9 cellular contexts compared by ENCODE assay signal in genomic region chr5:1174122-1174936, GRCh38. TPM values are rescaled to one million over a fixed set of nuclear protein-coding genes. Genes with fewer than 3 reads are reported as not detected.
DNase-seq lines count a peak whose midpoint lies in the region; ATAC-seq, FAIRE-seq and TF ChIP-seq lines count a peak whose summit lies in the region.
"Had no signal": no experiment of that assay in that cellular context is flagged by ENCODE, and none has a peak within 500 bp of the region (broad histone marks: within the 10 kb centered on the region; RNA-seq: fewer than 3 reads in every experiment).

No MANE protein-coding gene starts in this region.

- H3K36me3 ChIP-seq in hepatocyte (replicated peaks; ENCODE audit: insufficient read depth, low read depth): no peaks in the 10 kb centered on the region
- H3K36me3 ChIP-seq in small intestine (ENCODE audit: control insufficient read depth in 2 of 2, insufficient read depth in 2 of 2, low read length in 2 of 2): no peaks in the 10 kb centered on the region

- H2AFZ ChIP-seq in hepatocyte: no peak overlapping the region

- no peaks in the 10 kb centered on the region for H4K20me1 ChIP-seq in hepatocyte (ENCODE audit: insufficient read depth, poor library complexity, severe bottlenecking)

- H3K27ac ChIP-seq in CD4-positive, alpha-beta T cell (ENCODE audit: low read depth, low read length): no peak overlapping the region
- H3K27ac ChIP-seq in RWPE1 (peak overlapping the region; percentile 68), hepatocyte (peak overlapping the region; percentile 73), small intestine (ENCODE audit: low read depth in 1 of 2, low read length in 1 of 2) (no peak overlapping the region)

- intact Hi-C loops in CD4-positive, alpha-beta T cell (cut with DNase I, micrococcal nuclease): no loop called here

- H3K27me3 Mint-ChIP-seq in CD4-positive, alpha-beta T cell: no peaks in the 10 kb centered on the region

- H3K4me2 ChIP-seq in hepatocyte: no peak overlapping the region

- peak; percentile 44 for ATAC-seq in CD4-positive, alpha-beta T cell (ENCODE audit: poor library complexity)
- ATAC-seq in GM19395 (IDR thresholded peaks at IDR 0.05; ENCODE audit: unreplicated experiment) (no peak), GM19467 (IDR thresholded peaks at IDR 0.05; ENCODE audit: unreplicated experiment) (no peak)

- no peak overlapping the region for H3K4me3 ChIP-seq in hepatocyte
- H3K4me3 ChIP-seq in small intestine (ENCODE audit: low read depth in 1 of 2, low read length in 2 of 2): no peak overlapping the region

- CTCF ChIA-PET in CD4-positive, alpha-beta T cell (lab: Charles Lee): interaction anchor here (1.6 kb wide), 1 partner anchor 470 kb away, joined by 3 read pairs; no protein-coding TSS in a partner anchor
- CTCF ChIA-PET in RWPE1 (lab: Yijun Ruan, JAX): interaction anchor here (0.5 to 1.7 kb wide), 34 partner anchors 9 to 471 kb away, joined by 3 to 14 read pairs (median 4); no protein-coding TSS in a partner anchor

- no peaks in the 10 kb centered on the region for H3K36me3 Mint-ChIP-seq in CD4-positive, alpha-beta T cell (ENCODE audit: low read depth)

- no peaks in the 10 kb centered on the region for H3K9me3 Mint-ChIP-seq in CD4-positive, alpha-beta T cell

- 46% methylated on average over 27 of the region's 27 CpGs for WGBS in hepatocyte (ENCODE audit: low lambda C conversion rate, missing lambda C conversion rate)
- WGBS in small intestine, 3 donors: 30 to 43% (median 34%) methylated on average over 27 of the region's 27 CpGs

- no peaks in the 10 kb centered on the region for H3K9me3 ChIP-seq in CD4-positive, alpha-beta T cell (ENCODE audit: control insufficient read depth, low read length)
- no peaks in the 10 kb centered on the region for H3K9me3 ChIP-seq in hepatocyte (ENCODE audit: low read depth)
- H3K9me3 ChIP-seq in small intestine (ENCODE audit: control insufficient read depth, low read depth): no peaks in the 10 kb centered on the region

- H3K4me3 Mint-ChIP-seq in CD4-positive, alpha-beta T cell: no peak overlapping the region

- no peaks in the 10 kb centered on the region for H3K9me2 ChIP-seq in hepatocyte (replicated peaks; ENCODE audit: insufficient read depth)

- no peaks in the 10 kb centered on the region for H3K4me1 Mint-ChIP-seq in CD4-positive, alpha-beta T cell (ENCODE audit: low read depth)

- no peaks in the 10 kb centered on the region for H3K79me2 ChIP-seq in hepatocyte

- peak; percentile 81 for TF ChIP-seq CTCF in CD4-positive, alpha-beta T cell (IDR thresholded peaks at IDR 0.05)
- TF ChIP-seq CTCF in RWPE1 (conservative IDR thresholded peaks at IDR 0.05; ENCODE audit: low read depth): peak; percentile 95
- TF ChIP-seq CTCF in hepatocyte (IDR thresholded peaks at IDR 0.05; ENCODE audit: poor library complexity): peak; percentile 70

- DNase-seq in CD4-positive, alpha-beta T cell: peak in 7 of 10 experiments; percentile 12 to 47 (median 24)
- DNase-seq in HS-5 (ENCODE audit: low read depth) (peak; percentile 54), RWPE1 (ENCODE audit: low spot score) (peak; percentile 86), amygdala (lab: John Stamatoyannopoulos, UW) (peak in 33 of 56 donors; percentile 4 to 63 (median 23)), hepatocyte (ENCODE audit: low spot score) (peak; percentile 86), small intestine (peak; percentile 83)

- H3K4me1 ChIP-seq in hepatocyte (ENCODE audit: insufficient read depth) (peaks cover 3% of the 10 kb centered on the region), small intestine (ENCODE audit: control insufficient read depth in 2 of 2, insufficient read depth in 1 of 2, low read depth in 1 of 2, low read length in 1 of 2) (no peaks in the 10 kb centered on the region)

- no peaks in the 10 kb centered on the region for H3K27me3 ChIP-seq in CD4-positive, alpha-beta T cell (ENCODE audit: control insufficient read depth, insufficient read depth, low read length)
- H3K27me3 ChIP-seq in hepatocyte (no peaks in the 10 kb centered on the region), small intestine (ENCODE audit: control insufficient read depth in 2 of 2, insufficient read depth in 2 of 2, low read length in 2 of 2) (no peaks in the 10 kb centered on the region)

- H3K27ac Mint-ChIP-seq in CD4-positive, alpha-beta T cell: no peak overlapping the region

- FAIRE-seq in small intestine (lab: Jason Lieb, UNC): no peak

- POLR2A ChIA-PET in CD4-positive, alpha-beta T cell (lab: Charles Lee): interaction anchor here (0.6 kb wide), 1 partner anchor 153 kb away, joined by 4 read pairs; no protein-coding TSS in a partner anchor
- POLR2A ChIA-PET in RWPE1 (lab: Yijun Ruan, JAX; ENCODE audit: low non-redundant PET): no interaction called here

RNA-seq across cellular contexts. Expression of gene SLC6A19, which starts 27.1 kb away (rescaled TPM):
- not detected for total RNA-seq in CD4-positive, alpha-beta T cell
- total RNA-seq in hepatocyte: 5.2 and 6.7 TPM in 2 replicates
- polyA plus RNA-seq in hepatocyte (4.8 and 5.8 TPM in 2 replicates), small intestine (100 to 1,000 TPM in 2 of 3 donors, 10 to 100 TPM in 1; 56.3 to 199 (median 192) TPM)

RNA-seq across cellular contexts. Expression of gene SLC6A18, which starts 50.9 kb away (rescaled TPM):
- total RNA-seq in CD4-positive, alpha-beta T cell: not detected
- total RNA-seq in hepatocyte: not detected in 2 replicates
- 0.35 TPM in 1 of 2 replicates, not detected in the other for polyA plus RNA-seq in hepatocyte
- polyA plus RNA-seq in small intestine: under 1 TPM in 1 of 3 donors, not detected in 2; 0.04 TPM
- total RNA-seq: skeletal muscle tissue had no signal

Comparison
In these comparisons a context has a peak if more than half of its experiments do, and no peak if none do; other contexts are left out.
1. DNase-seq: peak in every context shown above with its lines; median percentile 86 in RWPE1; 86 in hepatocyte; 83 in small intestine; 54 in HS-5; 24 in CD4-positive, alpha-beta T cell; 23 in amygdala.
2. H3K27ac ChIP-seq: peak in RWPE1 (single experiment) and hepatocyte (single experiment); none in CD4-positive, alpha-beta T cell (single experiment) and small intestine (0 of 2).
3. Peak in every context shown above with its lines, with median percentiles within 50 percentile points of each other: CTCF ChIP-seq.